In genomic region chr12:113325938-113326337, GRCh38 we compare ENCODE assay signal across 16 cellular contexts. TPM values are rescaled to one million over a fixed set of nuclear protein-coding genes. Genes with fewer than 3 reads are reported as not detected.
A peak's percentile ranks its signal among the peaks of the same experiment; 100 is the strongest.
DNase-seq lines count a peak whose midpoint lies in the region; TF ChIP-seq lines count a peak whose summit lies in the region.
"Had no signal": no experiment of that assay in that cellular context is flagged by ENCODE, and none has a peak within 500 bp of the region (broad histone marks: within the 10 kb centered on the region; RNA-seq: fewer than 3 reads in every experiment).

No MANE protein-coding gene starts in this region.

- H3K27me3 ChIP-seq in AG04450 (ENCODE audit: control insufficient read depth, insufficient read depth, low read length), result no peaks in the 10 kb centered on the region
- H3K27me3 ChIP-seq in effector memory CD4-positive, alpha-beta T cell (replicated peaks; ENCODE audit: control insufficient read depth, insufficient read depth, low read length, poor library complexity, severe bottlenecking), result no peaks in the 10 kb centered on the region
- H3K27me3 ChIP-seq: dorsolateral prefrontal cortex had no signal

- peaks cover 4% of the 10 kb centered on the region for H3K4me1 ChIP-seq in effector memory CD4-positive, alpha-beta T cell (ENCODE audit: control insufficient read depth, insufficient read depth, low read length, poor library complexity, severe bottlenecking)

- no peak overlapping the region for H3K4me3 ChIP-seq in AG04450 (ENCODE audit: low read depth, low read length)
- no peak overlapping the region for H3K4me3 ChIP-seq in effector memory CD4-positive, alpha-beta T cell (ENCODE audit: insufficient read depth, low read depth, low read length, poor library complexity, severe bottlenecking)
- H3K4me3 ChIP-seq: dorsolateral prefrontal cortex, lung had no signal

- H3K36me3 ChIP-seq in effector memory CD4-positive, alpha-beta T cell (ENCODE audit: control insufficient read depth, insufficient read depth, low read length), result peaks cover 20% of the 10 kb centered on the region

- peak; percentile 61 for DNase-seq in AG04450 (ENCODE audit: low read depth, low spot score)
- peak; percentile 51 for DNase-seq in LHCN-M2 (ENCODE audit: low read depth)
- peak; percentile 98 for DNase-seq in fibroblast of gingiva (ENCODE audit: low read depth)
- DNase-seq in lung microvascular endothelial cell (ENCODE audit: low read depth in 2 of 2), result peak; percentile 51 to 73
- no peak for DNase-seq in effector memory CD4-positive, alpha-beta T cell
- DNase-seq in RKO (ENCODE audit: low spot score), result no peak
- no peak for DNase-seq in GDM1 (lab: John Stamatoyannopoulos, UW)
- DNase-seq in ecto neural progenitor cell (ENCODE audit: low spot score), result no peak
- DNase-seq: activated CD8-positive, alpha-beta memory T cell treated with anti-CD3 and anti-CD28 coated beads, Interleukin-2, amount 10 ng/mL, durations not matched to agents 7 days and 5 days; AML-193; head of caudate nucleus; NCI-H1105 treated with DMSO at 0.1 percent for 48 hours; NCI-H526; nucleus accumbens had no signal

- peak overlapping the region; percentile 66 for H3K27ac ChIP-seq in AG04450 (ENCODE audit: low read depth, low read length)
- no peak overlapping the region for H3K27ac ChIP-seq in effector memory CD4-positive, alpha-beta T cell (ENCODE audit: insufficient read depth, low read length, poor library complexity, severe bottlenecking)

- CTCF ChIA-PET in AG04450 (lab: Charles Lee), result interaction anchor here (0.7 to 1.6 kb wide), 5 partner anchors 9 to 131 kb away, joined by 3 to 8 read pairs (median 4); partner anchors contain the start of gene SLC8B1

- POLR2A ChIA-PET in AG04450 (lab: Yijun Ruan, JAX), result interaction anchor here (0.7 to 1.2 kb wide), 3 partner anchors 9 to 1083 kb away, joined by 3 to 6 read pairs (median 4); partner anchors contain the start of gene SLC8B1

- peaks cover 7% of the 10 kb centered on the region for H3K9me3 ChIP-seq in AG04450 (ENCODE audit: control insufficient read depth, insufficient read depth, low read length)
- H3K9me3 ChIP-seq in effector memory CD4-positive, alpha-beta T cell (ENCODE audit: control insufficient read depth, low read length), result no peaks in the 10 kb centered on the region

- TF ChIP-seq CTCF in AG04450 (IDR thresholded peaks at IDR 0.05; ENCODE audit: low read depth, low read length), result no peak

RNA-seq across cellular contexts. Expression of gene SLC8B1, which starts 9.0 kb away (rescaled TPM):
- polyA plus RNA-seq in AG04450 (2011; rRNA removed), result 12.1 and 17.2 TPM in 2 replicates
- polyA minus RNA-seq in AG04450 (2011; rRNA and poly(A)+ RNA removed), result 15.2 and 25.5 TPM in 2 replicates
- 5.7 and 8.6 TPM in 2 replicates for total RNA-seq in LHCN-M2 (2014; rRNA removed)
- polyA plus RNA-seq in LHCN-M2 (2012), result 7.1 TPM
- total RNA-seq in lung microvascular endothelial cell, result 11.3 and 17.9 TPM in 2 replicates

RNA-seq across cellular contexts. Expression of gene PLBD2, which starts 32.4 kb away (rescaled TPM):
- polyA plus RNA-seq in AG04450 (2011; rRNA removed), result 16.0 and 32.7 TPM in 2 replicates
- 22.7 and 35.5 TPM in 2 replicates for polyA minus RNA-seq in AG04450 (2011; rRNA and poly(A)+ RNA removed)
- total RNA-seq in LHCN-M2 (2014; rRNA removed) (21.7 and 32.0 TPM in 2 replicates), lung microvascular endothelial cell (9.9 and 13.7 TPM in 2 replicates)
- polyA plus RNA-seq in LHCN-M2 (2012), result 37.1 TPM

Comparison
In these comparisons a context has a peak if more than half of its experiments do, and no peak if none do; other contexts are left out.
1. DNase-seq: peak in AG04450 (single experiment), LHCN-M2 (single experiment), fibroblast of gingiva (single experiment) and lung microvascular endothelial cell (2 of 2); none in effector memory CD4-positive, alpha-beta T cell (0 of 3), RKO (single experiment), GDM1 (single experiment) and ecto neural progenitor cell (single experiment).